In genomic region chr1:59041878-59042277, GRCh38 we compare ENCODE assay signal across 19 cellular contexts.
DNase-seq lines count a peak whose midpoint lies in the region; ATAC-seq and TF ChIP-seq lines count a peak whose summit lies in the region.
"Had no signal": no experiment of that assay in that cellular context is flagged by ENCODE, and none has a peak within 500 bp of the region (broad histone marks: within the 10 kb centered on the region; RNA-seq: fewer than 3 reads in every experiment).

No MANE protein-coding gene starts in this region.

- H3K9me3 Mint-ChIP-seq in activated CD4-positive, alpha-beta T cell treated with anti-CD3 and anti-CD28 coated beads, Interleukin-2, amount 10 ng/mL, durations not matched to agents 24 days and 14 days = peaks cover 12% of the 10 kb centered on the region
- H3K9me3 Mint-ChIP-seq in stimulated activated memory B cell treated with anti-CD40 and anti-IgM and Interleukin-4, amounts not matched to agents 10 μg/mL and 1 μg/mL and 100 μg/mL, for 72 hours = peaks cover 3% of the 10 kb centered on the region
- H3K9me3 Mint-ChIP-seq in Calu3 (ENCODE audit: low read depth, unreplicated experiment) = no peaks in the 10 kb centered on the region
- H3K9me3 Mint-ChIP-seq: activated naive CD8-positive, alpha-beta T cell treated with anti-CD3 and anti-CD28 coated beads, Interleukin-2, amount 10 ng/mL, durations not matched to agents 7 days and 5 days; naive B cell had no signal

- DNase-seq in activated CD4-positive, alpha-beta T cell treated with anti-CD3 and anti-CD28 coated beads, Interleukin-2, amount 10 ng/mL, durations not matched to agents 24 days and 14 days = no peak
- no peak for DNase-seq in activated CD4-positive, alpha-beta T cell treated with anti-CD3 and anti-CD28 coated beads, Interleukin-2, amount 50 U/mL, for 1 hour
- DNase-seq in amniotic epithelial cell (ENCODE audit: low read depth) = peak; percentile 66
- peak; percentile 76 for DNase-seq in fibroblast of villous mesenchyme (ENCODE audit: low read depth)
- DNase-seq in Calu3 = no peak
- no peak for DNase-seq in activated CD8-positive, alpha-beta memory T cell treated with anti-CD3 and anti-CD28 coated beads, Interleukin-2, amount 50 U/mL, for 4 hours
- DNase-seq in T1000 (lab: John Stamatoyannopoulos, UW) = no peak
- DNase-seq: activated naive CD8-positive, alpha-beta T cell treated with anti-CD3 and anti-CD28 coated beads, Interleukin-2, amount 10 ng/mL, durations not matched to agents 7 days and 5 days; activated T-cell treated with anti-CD3 and anti-CD28 coated beads for 4 hours; COR-L47; naive B cell; NCI-H1436 treated with DMSO at 0.1 percent for 48 hours; NCI-H510A treated with DMSO at 0.1 percent for 48 hours; retina; stimulated activated CD4-positive, alpha-beta T cell treated with anti-CD3 and anti-CD28 coated beads, Interleukin-2, amount 100 ng/mL, for 24 hours had no signal

- H3K27me3 Mint-ChIP-seq in activated CD4-positive, alpha-beta T cell treated with anti-CD3 and anti-CD28 coated beads, Interleukin-2, amount 10 ng/mL, durations not matched to agents 24 days and 14 days = no peaks in the 10 kb centered on the region
- H3K27me3 Mint-ChIP-seq in stimulated activated memory B cell treated with anti-CD40 and anti-IgM and Interleukin-4, amounts not matched to agents 10 μg/mL and 1 μg/mL and 100 μg/mL, for 72 hours = no peaks in the 10 kb centered on the region
- H3K27me3 Mint-ChIP-seq in Calu3 (ENCODE audit: unreplicated experiment) = no peaks in the 10 kb centered on the region
- H3K27me3 Mint-ChIP-seq: naive B cell had no signal

- H3K4me1 Mint-ChIP-seq in activated CD4-positive, alpha-beta T cell treated with anti-CD3 and anti-CD28 coated beads, Interleukin-2, amount 10 ng/mL, durations not matched to agents 24 days and 14 days = peaks cover 44% of the 10 kb centered on the region
- peaks cover 28% of the 10 kb centered on the region for H3K4me1 Mint-ChIP-seq in stimulated activated memory B cell treated with anti-CD40 and anti-IgM and Interleukin-4, amounts not matched to agents 10 μg/mL and 1 μg/mL and 100 μg/mL, for 72 hours
- H3K4me1 Mint-ChIP-seq in Calu3 (ENCODE audit: low read depth, unreplicated experiment) = no peaks in the 10 kb centered on the region

- BruUV-seq in Calu3 (replicated peaks; lab: Mats Ljungman, UMichigan) = no TSS peak

- no peak overlapping the region for H3K4me3 ChIP-seq in fibroblast of villous mesenchyme (ENCODE audit: low read depth, low read length)
- H3K4me3 ChIP-seq: A549, thoracic aorta had no signal

- H3K27ac Mint-ChIP-seq in activated CD4-positive, alpha-beta T cell treated with anti-CD3 and anti-CD28 coated beads, Interleukin-2, amount 10 ng/mL, durations not matched to agents 24 days and 14 days = peak overlapping the region; percentile 10
- H3K27ac Mint-ChIP-seq in stimulated activated memory B cell treated with anti-CD40 and anti-IgM and Interleukin-4, amounts not matched to agents 10 μg/mL and 1 μg/mL and 100 μg/mL, for 72 hours = peak overlapping the region; percentile 12
- H3K27ac Mint-ChIP-seq in Calu3 (ENCODE audit: unreplicated experiment) = no peak overlapping the region
- H3K27ac Mint-ChIP-seq: activated naive CD8-positive, alpha-beta T cell treated with anti-CD3 and anti-CD28 coated beads, Interleukin-2, amount 10 ng/mL, durations not matched to agents 7 days and 5 days had no signal

- CTCF ChIA-PET in Calu3 (lab: Charles Lee) = no interaction called here

- TF ChIP-seq CTCF in fibroblast of villous mesenchyme (IDR thresholded peaks at IDR 0.05; ENCODE audit: insufficient read depth, low read depth, low read length) (no peak), Calu3 (IDR thresholded peaks at IDR 0.05; ENCODE audit: unreplicated experiment) (no peak)

- no peak overlapping the region for H3K4me3 Mint-ChIP-seq in activated CD4-positive, alpha-beta T cell treated with anti-CD3 and anti-CD28 coated beads, Interleukin-2, amount 10 ng/mL, durations not matched to agents 24 days and 14 days
- H3K4me3 Mint-ChIP-seq in stimulated activated memory B cell treated with anti-CD40 and anti-IgM and Interleukin-4, amounts not matched to agents 10 μg/mL and 1 μg/mL and 100 μg/mL, for 72 hours = no peak overlapping the region
- no peak overlapping the region for H3K4me3 Mint-ChIP-seq in Calu3 (ENCODE audit: low read depth, unreplicated experiment)
- H3K4me3 Mint-ChIP-seq: activated naive CD8-positive, alpha-beta T cell treated with anti-CD3 and anti-CD28 coated beads, Interleukin-2, amount 10 ng/mL, durations not matched to agents 7 days and 5 days; naive B cell had no signal

- peaks cover 17% of the 10 kb centered on the region for H3K36me3 Mint-ChIP-seq in activated CD4-positive, alpha-beta T cell treated with anti-CD3 and anti-CD28 coated beads, Interleukin-2, amount 10 ng/mL, durations not matched to agents 24 days and 14 days (ENCODE audit: low read depth)
- H3K36me3 Mint-ChIP-seq in stimulated activated memory B cell treated with anti-CD40 and anti-IgM and Interleukin-4, amounts not matched to agents 10 μg/mL and 1 μg/mL and 100 μg/mL, for 72 hours = peaks cover 19% of the 10 kb centered on the region
- H3K36me3 Mint-ChIP-seq in Calu3 (ENCODE audit: insufficient read depth, unreplicated experiment) = no peaks in the 10 kb centered on the region
- H3K36me3 Mint-ChIP-seq: naive B cell had no signal

- no peak for ATAC-seq in stimulated activated memory B cell treated with anti-CD40 and anti-IgM and Interleukin-4, amounts not matched to agents 10 μg/mL and 1 μg/mL and 100 μg/mL, for 72 hours
- ATAC-seq: A549; activated CD4-positive, CD25-positive, alpha-beta regulatory T cell treated with anti-CD3 and anti-CD28 coated beads, Interleukin-2, amount 50 U/mL, for 24 hours had no signal

- intact Hi-C loops in activated CD4-positive, alpha-beta T cell treated with anti-CD3 and anti-CD28 coated beads, Interleukin-2, amount 10 ng/mL, durations not matched to agents 24 days and 14 days (cut with micrococcal nuclease) = no loop called here
- intact Hi-C loops in Calu3 (cut with micrococcal nuclease; ENCODE audit: unreplicated experiment) = no loop called here

Comparison
In these comparisons a context has a peak if more than half of its experiments do, and no peak if none do; other contexts are left out.
1. DNase-seq: peak in amniotic epithelial cell (single experiment) and fibroblast of villous mesenchyme (single experiment); none in activated CD4-positive, alpha-beta T cell treated with anti-CD3 and anti-CD28 coated beads, Interleukin-2, amount 10 ng/mL, durations not matched to agents 24 days and 14 days (single experiment), activated CD4-positive, alpha-beta T cell treated with anti-CD3 and anti-CD28 coated beads, Interleukin-2, amount 50 U/mL, for 1 hour (single experiment), Calu3 (single experiment), activated CD8-positive, alpha-beta memory T cell treated with anti-CD3 and anti-CD28 coated beads, Interleukin-2, amount 50 U/mL, for 4 hours (single experiment) and T1000 (single experiment).